ENCODE assay signal across 7 cellular contexts in genomic region chr9:35696520-35697215, GRCh38. TPM values are rescaled to one million over a fixed set of nuclear protein-coding genes. Genes with fewer than 3 reads are reported as not detected.
A peak's percentile ranks its signal among the peaks of the same experiment; 100 is the strongest.
DNase-seq lines count a peak whose midpoint lies in the region; ATAC-seq lines count a peak whose summit lies in the region.

No MANE protein-coding gene starts in this region.

- intact Hi-C loops in activated CD4-positive, alpha-beta T cell treated with anti-CD3 and anti-CD28 coated beads, Interleukin-2, amount 10 ng/mL, durations not matched to agents 24 days and 14 days (cut with micrococcal nuclease) = loop anchor here (2.0 kb wide), 1 partner anchor 32 kb away; no protein-coding TSS in a partner anchor

- ATAC-seq in GM21786 (IDR thresholded peaks at IDR 0.05; ENCODE audit: unreplicated experiment) = peak; percentile 80
- peak; percentile 88 to 92 for ATAC-seq in stimulated activated naive B cell treated with anti-CD40 and anti-IgM and Interleukin-4, amounts not matched to agents 10 μg/mL and 1 μg/mL and 100 μg/mL, for 72 hours (replicated peaks)

- peak; percentile 68 for DNase-seq in GM03348 (ENCODE audit: low spot score)
- peak; percentile 57 for DNase-seq in NCI-H146 (lab: John Stamatoyannopoulos, UW)
- DNase-seq in activated CD4-positive, alpha-beta T cell treated with anti-CD3 and anti-CD28 coated beads, Interleukin-2, amount 10 ng/mL, durations not matched to agents 24 days and 14 days = peak; percentile 87
- peak; percentile 58 for DNase-seq in ecto neural progenitor cell (ENCODE audit: low spot score)
- peak; percentile 15 for DNase-seq in middle frontal gyrus (ENCODE audit: extremely low spot score, low spot score)
- peak; percentile 47 for DNase-seq in stimulated activated naive B cell treated with anti-CD40 and anti-IgM and Interleukin-4, amounts not matched to agents 10 μg/mL and 1 μg/mL and 100 μg/mL, for 72 hours

- H3K4me1 Mint-ChIP-seq in activated CD4-positive, alpha-beta T cell treated with anti-CD3 and anti-CD28 coated beads, Interleukin-2, amount 10 ng/mL, durations not matched to agents 24 days and 14 days = peaks cover 5% of the 10 kb centered on the region
- H3K4me1 Mint-ChIP-seq in stimulated activated naive B cell treated with anti-CD40 and anti-IgM and Interleukin-4, amounts not matched to agents 10 μg/mL and 1 μg/mL and 100 μg/mL, for 72 hours = peaks cover 13 to 22% of the 10 kb centered on the region in 2 donors

- H3K36me3 Mint-ChIP-seq in activated CD4-positive, alpha-beta T cell treated with anti-CD3 and anti-CD28 coated beads, Interleukin-2, amount 10 ng/mL, durations not matched to agents 24 days and 14 days (ENCODE audit: low read depth) = peaks cover 23% of the 10 kb centered on the region
- H3K36me3 Mint-ChIP-seq in stimulated activated naive B cell treated with anti-CD40 and anti-IgM and Interleukin-4, amounts not matched to agents 10 μg/mL and 1 μg/mL and 100 μg/mL, for 72 hours = peaks cover 24% of the 10 kb centered on the region in 2 donors

- no peaks in the 10 kb centered on the region for H3K27me3 Mint-ChIP-seq in activated CD4-positive, alpha-beta T cell treated with anti-CD3 and anti-CD28 coated beads, Interleukin-2, amount 10 ng/mL, durations not matched to agents 24 days and 14 days
- no peaks in the 10 kb centered on the region for H3K27me3 Mint-ChIP-seq in stimulated activated naive B cell treated with anti-CD40 and anti-IgM and Interleukin-4, amounts not matched to agents 10 μg/mL and 1 μg/mL and 100 μg/mL, for 72 hours

- H3K4me3 Mint-ChIP-seq in activated CD4-positive, alpha-beta T cell treated with anti-CD3 and anti-CD28 coated beads, Interleukin-2, amount 10 ng/mL, durations not matched to agents 24 days and 14 days = no peak overlapping the region
- no peak overlapping the region for H3K4me3 Mint-ChIP-seq in stimulated activated naive B cell treated with anti-CD40 and anti-IgM and Interleukin-4, amounts not matched to agents 10 μg/mL and 1 μg/mL and 100 μg/mL, for 72 hours

- peak overlapping the region; percentile 4 for H3K27ac Mint-ChIP-seq in activated CD4-positive, alpha-beta T cell treated with anti-CD3 and anti-CD28 coated beads, Interleukin-2, amount 10 ng/mL, durations not matched to agents 24 days and 14 days
- H3K27ac Mint-ChIP-seq in stimulated activated naive B cell treated with anti-CD40 and anti-IgM and Interleukin-4, amounts not matched to agents 10 μg/mL and 1 μg/mL and 100 μg/mL, for 72 hours = peak overlapping the region; percentile 62

- H3K9me3 Mint-ChIP-seq in activated CD4-positive, alpha-beta T cell treated with anti-CD3 and anti-CD28 coated beads, Interleukin-2, amount 10 ng/mL, durations not matched to agents 24 days and 14 days = no peaks in the 10 kb centered on the region
- no peaks in the 10 kb centered on the region for H3K9me3 Mint-ChIP-seq in stimulated activated naive B cell treated with anti-CD40 and anti-IgM and Interleukin-4, amounts not matched to agents 10 μg/mL and 1 μg/mL and 100 μg/mL, for 72 hours

RNA-seq across cellular contexts. Expression of gene TPM2, which starts 6.9 kb away (rescaled TPM):
- 3.6 and 3.8 TPM in 2 replicates for total RNA-seq in activated CD4-positive, alpha-beta T cell treated with anti-CD3 and anti-CD28 coated beads, Interleukin-2, amount 10 ng/mL, durations not matched to agents 24 days and 14 days

RNA-seq across cellular contexts. Expression of gene CA9, which starts 22.9 kb away (rescaled TPM):
- total RNA-seq in activated CD4-positive, alpha-beta T cell treated with anti-CD3 and anti-CD28 coated beads, Interleukin-2, amount 10 ng/mL, durations not matched to agents 24 days and 14 days = 0.52 and 0.82 TPM in 2 replicates

RNA-seq across cellular contexts. Expression of gene ARHGEF39, which starts 31.7 kb away (rescaled TPM):
- total RNA-seq in activated CD4-positive, alpha-beta T cell treated with anti-CD3 and anti-CD28 coated beads, Interleukin-2, amount 10 ng/mL, durations not matched to agents 24 days and 14 days = 9.9 and 10.8 TPM in 2 replicates

RNA-seq across cellular contexts. Expression of gene TLN1, which starts 35.3 kb away (rescaled TPM):
- total RNA-seq in activated CD4-positive, alpha-beta T cell treated with anti-CD3 and anti-CD28 coated beads, Interleukin-2, amount 10 ng/mL, durations not matched to agents 24 days and 14 days = 220 and 243 TPM in 2 replicates

RNA-seq across cellular contexts. Expression of gene CREB3, which starts 35.8 kb away (rescaled TPM):
- total RNA-seq in activated CD4-positive, alpha-beta T cell treated with anti-CD3 and anti-CD28 coated beads, Interleukin-2, amount 10 ng/mL, durations not matched to agents 24 days and 14 days = 27.0 and 27.6 TPM in 2 replicates

Comparison
In these comparisons a context has a peak if more than half of its experiments do, and no peak if none do; other contexts are left out.
1. Peak in every context shown above with its lines: DNase-seq and ATAC-seq.
2. DNase-seq: peak in every context shown above with its lines; median percentile 87 in activated CD4-positive, alpha-beta T cell treated with anti-CD3 and anti-CD28 coated beads, Interleukin-2, amount 10 ng/mL, durations not matched to agents 24 days and 14 days; 68 in GM03348; 58 in ecto neural progenitor cell; 57 in NCI-H146; 47 in stimulated activated naive B cell treated with anti-CD40 and anti-IgM and Interleukin-4, amounts not matched to agents 10 μg/mL and 1 μg/mL and 100 μg/mL, for 72 hours; 15 in middle frontal gyrus.